Comparison of ENCODE assay signal across 8 cellular contexts in the genomic region with DNA sequence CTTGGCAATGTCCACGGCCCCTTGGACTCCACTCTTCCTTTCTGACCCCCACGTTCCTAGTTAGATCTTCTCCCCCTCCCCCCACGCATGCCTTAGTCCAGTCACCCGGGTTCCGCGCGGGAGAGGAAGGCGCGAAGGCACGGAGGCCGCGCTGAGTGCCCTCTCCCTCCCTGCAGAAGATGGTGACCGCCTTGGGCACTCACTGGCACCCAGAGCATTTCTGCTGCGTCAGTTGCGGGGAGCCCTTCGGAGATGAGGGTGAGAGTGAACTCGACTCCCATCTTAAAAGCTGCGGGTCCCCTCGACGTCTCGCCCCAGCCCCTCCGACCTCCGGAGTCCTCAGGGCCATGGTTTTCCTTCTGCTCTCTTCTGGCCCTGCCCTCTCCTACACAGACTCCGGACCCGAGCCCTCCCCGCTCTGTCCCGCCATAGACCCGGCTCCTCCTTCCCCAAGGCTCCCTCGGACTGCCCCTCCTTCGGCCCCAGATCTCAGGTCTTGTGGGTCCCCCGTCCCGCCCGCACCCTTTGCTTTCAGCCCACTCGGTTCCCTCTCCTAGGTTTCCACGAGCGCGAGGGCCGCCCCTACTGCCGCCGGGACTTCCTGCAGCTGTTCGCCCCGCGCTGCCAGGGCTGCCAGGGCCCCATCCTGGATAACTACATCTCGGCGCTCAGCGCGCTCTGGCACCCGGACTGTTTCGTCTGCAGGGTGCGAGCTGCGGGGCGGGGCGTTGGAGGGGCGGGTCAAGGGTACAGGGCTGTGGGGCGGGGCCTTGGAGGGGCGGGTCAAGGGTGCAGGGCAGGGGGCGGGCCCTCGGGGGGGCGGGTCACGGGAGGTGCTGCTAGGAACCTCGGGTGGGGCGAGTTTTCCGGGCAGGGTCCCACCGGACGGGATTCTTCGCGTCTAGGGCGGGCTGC. TPM values are rescaled to one million over a fixed set of nuclear protein-coding genes. Genes with fewer than 3 reads are reported as not detected.
DNase-seq lines count a peak whose midpoint lies in the region; ATAC-seq lines count a peak whose summit lies in the region.

No MANE protein-coding gene starts in this region.

- ATAC-seq in GM18868 (IDR thresholded peaks at IDR 0.05; ENCODE audit: unreplicated experiment), result peak; percentile 58
- ATAC-seq in HG03521 (IDR thresholded peaks at IDR 0.05; ENCODE audit: unreplicated experiment), result peak; percentile 53
- ATAC-seq in activated CD4-positive, alpha-beta T cell treated with anti-CD3 and anti-CD28 coated beads for 36 hours, result peak; percentile 91
- peak; percentile 93 to 94 for ATAC-seq in natural killer cell treated with Interleukin-12 subunit alpha and Interleukin-12 subunit beta and Interleukin-15 and Interleukin-18, amount 100 ng/mL, for 72 hours
- no peak for ATAC-seq in GM18909 (IDR thresholded peaks at IDR 0.05; ENCODE audit: poor library complexity, unreplicated experiment)

- H3K27me3 Mint-ChIP-seq in activated CD4-positive, alpha-beta T cell treated with anti-CD3 and anti-CD28 coated beads for 36 hours, result peaks cover 12% of the 10 kb centered on the region
- H3K27me3 Mint-ChIP-seq in natural killer cell treated with Interleukin-12 subunit alpha and Interleukin-12 subunit beta and Interleukin-15 and Interleukin-18, amount 100 ng/mL, for 72 hours, result peaks cover 0 to 5% of the 10 kb centered on the region in 2 donors
- peaks cover 14% of the 10 kb centered on the region for H3K27me3 Mint-ChIP-seq in stimulated activated naive CD8-positive, alpha-beta T cell treated with anti-CD3 and anti-CD28 coated beads, Interleukin-15, Interleukin-2, amounts not matched to agents 100 ng/mL and 50 ng/mL, for 24 hours

- POLR2A ChIA-PET in activated CD4-positive, alpha-beta T cell treated with anti-CD3 and anti-CD28 coated beads for 36 hours (lab: Charles Lee), result interaction anchor here (1.2 to 1.8 kb wide), 3 partner anchors 14 to 18 kb away, joined by 3 to 6 read pairs (median 4); no protein-coding TSS in a partner anchor

- H3K36me3 Mint-ChIP-seq in activated CD4-positive, alpha-beta T cell treated with anti-CD3 and anti-CD28 coated beads for 36 hours (ENCODE audit: low read depth), result no peaks in the 10 kb centered on the region
- no peaks in the 10 kb centered on the region for H3K36me3 Mint-ChIP-seq in natural killer cell treated with Interleukin-12 subunit alpha and Interleukin-12 subunit beta and Interleukin-15 and Interleukin-18, amount 100 ng/mL, for 72 hours
- H3K36me3 Mint-ChIP-seq in stimulated activated naive CD8-positive, alpha-beta T cell treated with anti-CD3 and anti-CD28 coated beads, Interleukin-15, Interleukin-2, amounts not matched to agents 100 ng/mL and 50 ng/mL, for 24 hours (ENCODE audit: low read depth), result no peaks in the 10 kb centered on the region

- peak overlapping the region; percentile 78 for H3K27ac Mint-ChIP-seq in activated CD4-positive, alpha-beta T cell treated with anti-CD3 and anti-CD28 coated beads for 36 hours
- H3K27ac Mint-ChIP-seq in natural killer cell treated with Interleukin-12 subunit alpha and Interleukin-12 subunit beta and Interleukin-15 and Interleukin-18, amount 100 ng/mL, for 72 hours, result no peak overlapping the region
- peak overlapping the region; percentile 45 for H3K27ac Mint-ChIP-seq in stimulated activated naive CD8-positive, alpha-beta T cell treated with anti-CD3 and anti-CD28 coated beads, Interleukin-15, Interleukin-2, amounts not matched to agents 100 ng/mL and 50 ng/mL, for 24 hours

- intact Hi-C loops in activated CD4-positive, alpha-beta T cell treated with anti-CD3 and anti-CD28 coated beads for 36 hours (cut with DNase I, micrococcal nuclease), result loop anchor here in 1 of 2 experiments (1.0 kb wide), 5 partner anchors 17 to 443 kb away; a partner anchor contains a TSS

- H3K4me1 Mint-ChIP-seq in activated CD4-positive, alpha-beta T cell treated with anti-CD3 and anti-CD28 coated beads for 36 hours, result peaks cover 28% of the 10 kb centered on the region
- peaks cover 24% of the 10 kb centered on the region in 2 donors for H3K4me1 Mint-ChIP-seq in natural killer cell treated with Interleukin-12 subunit alpha and Interleukin-12 subunit beta and Interleukin-15 and Interleukin-18, amount 100 ng/mL, for 72 hours (ENCODE audit: low read depth in 2 of 2)
- peaks cover 27% of the 10 kb centered on the region for H3K4me1 Mint-ChIP-seq in stimulated activated naive CD8-positive, alpha-beta T cell treated with anti-CD3 and anti-CD28 coated beads, Interleukin-15, Interleukin-2, amounts not matched to agents 100 ng/mL and 50 ng/mL, for 24 hours (ENCODE audit: low read depth)

- peak; percentile 96 for DNase-seq in activated CD4-positive, alpha-beta T cell treated with anti-CD3 and anti-CD28 coated beads for 36 hours
- peak; percentile 77 for DNase-seq in effector CD4-positive, alpha-beta T cell
- DNase-seq in natural killer cell treated with Interleukin-12 subunit alpha and Interleukin-12 subunit beta and Interleukin-15 and Interleukin-18, amount 100 ng/mL, for 72 hours (ENCODE audit: low spot score), result peak; percentile 81
- DNase-seq in NCI-H1436 (lab: John Stamatoyannopoulos, UW), result no peak

- CTCF ChIA-PET in activated CD4-positive, alpha-beta T cell treated with anti-CD3 and anti-CD28 coated beads for 36 hours (lab: Charles Lee), result interaction anchor here (0.9 to 1.3 kb wide), 3 partner anchors 16 to 24 kb away, joined by 3 to 4 read pairs (median 3); no protein-coding TSS in a partner anchor

- H3K4me3 Mint-ChIP-seq in activated CD4-positive, alpha-beta T cell treated with anti-CD3 and anti-CD28 coated beads for 36 hours, result peak overlapping the region; percentile 70
- H3K4me3 Mint-ChIP-seq in natural killer cell treated with Interleukin-12 subunit alpha and Interleukin-12 subunit beta and Interleukin-15 and Interleukin-18, amount 100 ng/mL, for 72 hours, result peak overlapping the region; percentile 78
- H3K4me3 Mint-ChIP-seq in stimulated activated naive CD8-positive, alpha-beta T cell treated with anti-CD3 and anti-CD28 coated beads, Interleukin-15, Interleukin-2, amounts not matched to agents 100 ng/mL and 50 ng/mL, for 24 hours, result peak overlapping the region; percentile 76

- H3K9me3 Mint-ChIP-seq in activated CD4-positive, alpha-beta T cell treated with anti-CD3 and anti-CD28 coated beads for 36 hours (ENCODE audit: low read depth), result no peaks in the 10 kb centered on the region
- H3K9me3 Mint-ChIP-seq in natural killer cell treated with Interleukin-12 subunit alpha and Interleukin-12 subunit beta and Interleukin-15 and Interleukin-18, amount 100 ng/mL, for 72 hours, result no peaks in the 10 kb centered on the region
- no peaks in the 10 kb centered on the region for H3K9me3 Mint-ChIP-seq in stimulated activated naive CD8-positive, alpha-beta T cell treated with anti-CD3 and anti-CD28 coated beads, Interleukin-15, Interleukin-2, amounts not matched to agents 100 ng/mL and 50 ng/mL, for 24 hours

RNA-seq across cellular contexts. Expression of a gene that starts 4.6 kb away (rescaled TPM):
- 1 to 10 TPM in 1 of 2 experiments, under 1 TPM in 1; 0.80 to 1.1 TPM for total RNA-seq in activated CD4-positive, alpha-beta T cell treated with anti-CD3 and anti-CD28 coated beads for 36 hours
- under 1 TPM; 0.55 to 0.75 TPM for total RNA-seq in natural killer cell treated with Interleukin-12 subunit alpha and Interleukin-12 subunit beta and Interleukin-15 and Interleukin-18, amount 100 ng/mL, for 72 hours

RNA-seq across cellular contexts. Expression of a gene that starts 6.4 kb away (rescaled TPM):
- under 1 TPM; 0.11 TPM for total RNA-seq in activated CD4-positive, alpha-beta T cell treated with anti-CD3 and anti-CD28 coated beads for 36 hours
- not detected for total RNA-seq in natural killer cell treated with Interleukin-12 subunit alpha and Interleukin-12 subunit beta and Interleukin-15 and Interleukin-18, amount 100 ng/mL, for 72 hours

RNA-seq across cellular contexts. Expression of a gene that starts 17.3 kb away (rescaled TPM):
- total RNA-seq in activated CD4-positive, alpha-beta T cell treated with anti-CD3 and anti-CD28 coated beads for 36 hours, result 1 to 10 TPM; 7.0 to 7.9 TPM
- 10 to 100 TPM; 31.6 to 36.0 TPM for total RNA-seq in natural killer cell treated with Interleukin-12 subunit alpha and Interleukin-12 subunit beta and Interleukin-15 and Interleukin-18, amount 100 ng/mL, for 72 hours

RNA-seq across cellular contexts. Expression of a gene that starts 31.6 kb away (rescaled TPM):
- 10 to 100 TPM; 36.3 to 37.7 TPM for total RNA-seq in activated CD4-positive, alpha-beta T cell treated with anti-CD3 and anti-CD28 coated beads for 36 hours
- total RNA-seq in natural killer cell treated with Interleukin-12 subunit alpha and Interleukin-12 subunit beta and Interleukin-15 and Interleukin-18, amount 100 ng/mL, for 72 hours, result 10 to 100 TPM; 42.1 to 48.5 TPM

RNA-seq across cellular contexts. Expression of a gene that starts 34.0 kb away (rescaled TPM):
- total RNA-seq in activated CD4-positive, alpha-beta T cell treated with anti-CD3 and anti-CD28 coated beads for 36 hours, result under 1 TPM; 0.16 to 0.18 TPM
- total RNA-seq in natural killer cell treated with Interleukin-12 subunit alpha and Interleukin-12 subunit beta and Interleukin-15 and Interleukin-18, amount 100 ng/mL, for 72 hours, result under 1 TPM in 1 of 2 donors, not detected in 1; 0.17 TPM

Comparison
In these comparisons a context has a peak if more than half of its experiments do, and no peak if none do; other contexts are left out.
1. H3K27ac Mint-ChIP-seq: peak in activated CD4-positive, alpha-beta T cell treated with anti-CD3 and anti-CD28 coated beads for 36 hours (single experiment) and stimulated activated naive CD8-positive, alpha-beta T cell treated with anti-CD3 and anti-CD28 coated beads, Interleukin-15, Interleukin-2, amounts not matched to agents 100 ng/mL and 50 ng/mL, for 24 hours (single experiment); none in natural killer cell treated with Interleukin-12 subunit alpha and Interleukin-12 subunit beta and Interleukin-15 and Interleukin-18, amount 100 ng/mL, for 72 hours (0 of 2).
2. Peak in every context shown above with its lines, with median percentiles within 50 percentile points of each other: H3K4me3 Mint-ChIP-seq.